ENCODE assay signal across 21 cellular contexts in genomic region chr11:129346916-129347315, GRCh38. TPM values are rescaled to one million over a fixed set of nuclear protein-coding genes. Genes with fewer than 3 reads are reported as not detected.
A peak's percentile ranks its signal among the peaks of the same experiment; 100 is the strongest.
DNase-seq lines count a peak whose midpoint lies in the region; ATAC-seq and TF ChIP-seq lines count a peak whose summit lies in the region.
"Had no signal": no experiment of that assay in that cellular context is flagged by ENCODE, and none has a peak within 500 bp of the region (broad histone marks: within the 10 kb centered on the region; RNA-seq: fewer than 3 reads in every experiment).

No MANE protein-coding gene starts in this region.

- H3K4me3 ChIP-seq in epithelial cell of esophagus (ENCODE audit: low read length), result no peak overlapping the region
- H3K4me3 ChIP-seq: BLaER1, SK-N-MC had no signal

- no peak for DNase-seq in stimulated activated naive CD8-positive, alpha-beta T cell treated with anti-CD3 and anti-CD28 coated beads, Interleukin-15, Interleukin-2, amounts not matched to agents 100 U/mL and 50 U/mL, for 24 hours
- no peak for DNase-seq in stimulated activated naive CD8-positive, alpha-beta T cell treated with anti-CD3 and anti-CD28 coated beads, Interleukin-15, amount 100 ng/mL, for 72 hours
- DNase-seq in NCI-H226, result peak; percentile 36
- peak; percentile 33 for DNase-seq in epithelial cell of esophagus (ENCODE audit: low read depth)
- DNase-seq in activated CD8-positive, alpha-beta T cell treated with anti-CD3 and anti-CD28 coated beads, Interleukin-2, amount 10 ng/mL, durations not matched to agents 7 days and 5 days, result no peak
- DNase-seq in HFFc6, result no peak
- DNase-seq in NCI-H187 (lab: John Stamatoyannopoulos, UW), result no peak
- DNase-seq: CD4-positive, CD25-positive, alpha-beta regulatory T cell; KBM-7; MM.1S; NCI-H1417; NCI-H1694; NCI-H2081; NCI-H2227 treated with DMSO at 0.1 percent for 48 hours; NCI-H510A; NCI-H69; SHP77 treated with DMSO at 0.1 percent for 48 hours had no signal

- peak overlapping the region in 1 of 2 donors; percentile 8 for H3K27ac Mint-ChIP-seq in stimulated activated naive CD8-positive, alpha-beta T cell treated with anti-CD3 and anti-CD28 coated beads, Interleukin-15, amount 100 ng/mL, for 72 hours
- H3K27ac Mint-ChIP-seq in activated CD8-positive, alpha-beta T cell treated with anti-CD3 and anti-CD28 coated beads, Interleukin-2, amount 10 ng/mL, durations not matched to agents 7 days and 5 days, result no peak overlapping the region
- no peak overlapping the region for H3K27ac Mint-ChIP-seq in HFFc6
- H3K27ac Mint-ChIP-seq: CD4-positive, CD25-positive, alpha-beta regulatory T cell had no signal

- POLR2A ChIA-PET in activated CD8-positive, alpha-beta T cell treated with anti-CD3 and anti-CD28 coated beads, Interleukin-2, amount 10 ng/mL, durations not matched to agents 7 days and 5 days (lab: Charles Lee), result no interaction called here

- no peak overlapping the region for H3K4me3 Mint-ChIP-seq in stimulated activated naive CD8-positive, alpha-beta T cell treated with anti-CD3 and anti-CD28 coated beads, Interleukin-15, amount 100 ng/mL, for 72 hours
- H3K4me3 Mint-ChIP-seq in activated CD8-positive, alpha-beta T cell treated with anti-CD3 and anti-CD28 coated beads, Interleukin-2, amount 10 ng/mL, durations not matched to agents 7 days and 5 days, result no peak overlapping the region
- H3K4me3 Mint-ChIP-seq in HFFc6, result no peak overlapping the region

- H3K36me3 Mint-ChIP-seq in activated CD8-positive, alpha-beta T cell treated with anti-CD3 and anti-CD28 coated beads, Interleukin-2, amount 10 ng/mL, durations not matched to agents 7 days and 5 days (ENCODE audit: low read depth), result no peaks in the 10 kb centered on the region
- H3K36me3 Mint-ChIP-seq in HFFc6 (ENCODE audit: low read depth), result no peaks in the 10 kb centered on the region
- H3K36me3 Mint-ChIP-seq: CD4-positive, CD25-positive, alpha-beta regulatory T cell had no signal

- H3K27me3 Mint-ChIP-seq in stimulated activated naive CD8-positive, alpha-beta T cell treated with anti-CD3 and anti-CD28 coated beads, Interleukin-15, amount 100 ng/mL, for 72 hours, result no peaks in the 10 kb centered on the region
- H3K27me3 Mint-ChIP-seq in activated CD8-positive, alpha-beta T cell treated with anti-CD3 and anti-CD28 coated beads, Interleukin-2, amount 10 ng/mL, durations not matched to agents 7 days and 5 days (ENCODE audit: low read depth), result peaks cover 3% of the 10 kb centered on the region
- peaks cover 19% of the 10 kb centered on the region for H3K27me3 Mint-ChIP-seq in HFFc6 (ENCODE audit: insufficient read depth)
- H3K27me3 Mint-ChIP-seq: CD4-positive, CD25-positive, alpha-beta regulatory T cell had no signal

- no peaks in the 10 kb centered on the region for H3K4me1 Mint-ChIP-seq in stimulated activated naive CD8-positive, alpha-beta T cell treated with anti-CD3 and anti-CD28 coated beads, Interleukin-15, amount 100 ng/mL, for 72 hours
- H3K4me1 Mint-ChIP-seq in activated CD8-positive, alpha-beta T cell treated with anti-CD3 and anti-CD28 coated beads, Interleukin-2, amount 10 ng/mL, durations not matched to agents 7 days and 5 days (ENCODE audit: low read depth), result no peaks in the 10 kb centered on the region
- no peaks in the 10 kb centered on the region for H3K4me1 Mint-ChIP-seq in HFFc6 (ENCODE audit: low read depth)
- H3K4me1 Mint-ChIP-seq: CD4-positive, CD25-positive, alpha-beta regulatory T cell had no signal

- peak; percentile 28 for ATAC-seq in stimulated activated naive CD8-positive, alpha-beta T cell treated with anti-CD3 and anti-CD28 coated beads, Interleukin-15, Interleukin-2, amounts not matched to agents 100 U/mL and 50 U/mL, for 24 hours
- ATAC-seq in stimulated activated naive CD8-positive, alpha-beta T cell treated with anti-CD3 and anti-CD28 coated beads, Interleukin-15, amount 100 ng/mL, for 72 hours, result no peak
- ATAC-seq in activated CD8-positive, alpha-beta T cell treated with anti-CD3 and anti-CD28 coated beads, Interleukin-2, amount 10 ng/mL, durations not matched to agents 7 days and 5 days, result no peak
- no peak for ATAC-seq in GM18861 (IDR thresholded peaks at IDR 0.05; ENCODE audit: unreplicated experiment)
- ATAC-seq: Panc1 had no signal

- TF ChIP-seq CTCF in epithelial cell of esophagus (IDR thresholded peaks at IDR 0.05; ENCODE audit: insufficient read depth, low read depth, low read length, missing control alignments) (no peak), HFFc6 (IDR thresholded peaks at IDR 0.05) (no peak)

- CTCF ChIA-PET in activated CD8-positive, alpha-beta T cell treated with anti-CD3 and anti-CD28 coated beads, Interleukin-2, amount 10 ng/mL, durations not matched to agents 7 days and 5 days (lab: Charles Lee), result no interaction called here

- H3K9me3 Mint-ChIP-seq in stimulated activated naive CD8-positive, alpha-beta T cell treated with anti-CD3 and anti-CD28 coated beads, Interleukin-15, amount 100 ng/mL, for 72 hours, result peaks cover 7% of the 10 kb centered on the region in 2 donors
- no peaks in the 10 kb centered on the region for H3K9me3 Mint-ChIP-seq in activated CD8-positive, alpha-beta T cell treated with anti-CD3 and anti-CD28 coated beads, Interleukin-2, amount 10 ng/mL, durations not matched to agents 7 days and 5 days (ENCODE audit: insufficient read depth)
- H3K9me3 Mint-ChIP-seq in HFFc6, result no peaks in the 10 kb centered on the region; the same call in 1 of the 2 replicates

RNA-seq across cellular contexts. Expression of gene BARX2, which starts 28.7 kb away (rescaled TPM):
- not detected for total RNA-seq in activated CD8-positive, alpha-beta T cell treated with anti-CD3 and anti-CD28 coated beads, Interleukin-2, amount 10 ng/mL, durations not matched to agents 7 days and 5 days
- total RNA-seq in HFFc6 (2021; fragmentation: NEBNext Ultra II Directional; extraction: Animal tissue kit (Norgen Biotek cat#: 25700)), result not detected
- total RNA-seq: CD4-positive, CD25-positive, alpha-beta regulatory T cell had no signal

Comparison
In these comparisons a context has a peak if more than half of its experiments do, and no peak if none do; other contexts are left out.
1. DNase-seq: peak in NCI-H226 (single experiment) and epithelial cell of esophagus (single experiment); none in stimulated activated naive CD8-positive, alpha-beta T cell treated with anti-CD3 and anti-CD28 coated beads, Interleukin-15, Interleukin-2, amounts not matched to agents 100 U/mL and 50 U/mL, for 24 hours (single experiment), stimulated activated naive CD8-positive, alpha-beta T cell treated with anti-CD3 and anti-CD28 coated beads, Interleukin-15, amount 100 ng/mL, for 72 hours (0 of 2), activated CD8-positive, alpha-beta T cell treated with anti-CD3 and anti-CD28 coated beads, Interleukin-2, amount 10 ng/mL, durations not matched to agents 7 days and 5 days (single experiment), HFFc6 (single experiment) and NCI-H187 (0 of 2).